In the genomic region with DNA sequence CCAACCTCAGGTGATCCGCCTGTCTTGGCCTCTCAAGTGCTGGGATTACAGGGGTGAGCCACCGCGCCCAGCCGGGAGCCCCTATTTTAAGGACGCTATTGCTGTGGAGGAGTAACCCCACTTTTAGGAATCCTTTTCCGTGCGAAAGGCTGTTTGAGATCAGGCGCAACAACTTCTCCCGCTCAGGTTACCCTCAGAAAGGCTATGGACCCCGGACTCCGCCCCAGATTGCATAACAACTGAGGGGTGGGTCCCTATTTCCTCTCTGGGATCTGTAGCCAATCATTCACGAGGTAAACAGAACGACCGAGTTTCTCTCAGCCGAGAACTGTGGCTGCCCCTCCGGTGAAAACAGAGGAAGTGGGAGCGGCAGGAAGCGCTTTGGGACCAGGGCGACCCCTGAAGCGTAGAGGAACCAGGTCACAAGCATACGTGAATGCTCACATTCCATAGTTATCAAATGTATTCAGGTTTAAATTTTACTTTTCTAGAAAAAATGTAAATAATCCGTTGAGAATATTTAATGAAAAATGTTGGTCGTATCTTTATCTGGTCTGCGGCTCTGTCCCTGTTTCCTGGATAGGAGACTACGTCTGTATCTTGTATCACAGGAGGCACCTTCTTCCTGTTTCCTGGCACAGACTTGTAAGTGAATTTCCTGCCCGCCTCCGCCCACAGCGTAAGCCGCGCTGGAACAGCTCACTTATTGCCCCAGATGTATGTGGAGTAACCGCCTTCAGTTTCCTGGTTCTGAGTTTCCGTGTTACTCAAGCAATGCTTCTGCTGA, we compare ENCODE assay signal across 1 cellular context.
A peak's percentile ranks its signal among the peaks of the same experiment; 100 is the strongest.
TF ChIP-seq lines count a peak whose summit lies in the region.

No MANE protein-coding gene starts in this region.

TF ChIP-seq in H1, 55 proteins besides CTCF, POLR2A, EP300 and RAD21:
- TF ChIP-seq SUZ12 (IDR thresholded peaks at IDR 0.05; ENCODE audit: low read length) (no peak), CREB1 (IDR thresholded peaks at IDR 0.05) (no peak), SP2 (IDR thresholded peaks at IDR 0.05; ENCODE audit: low read length) (no peak), BACH1 (IDR thresholded peaks at IDR 0.05; ENCODE audit: low read length) (0 out of 2 replicates have a peak, but pooled peaks have one; percentile 20), GTF2F1 (IDR thresholded peaks at IDR 0.05; ENCODE audit: borderline replicate concordance, low read depth, low read length) (no peak), ZNF274 (IDR thresholded peaks at IDR 0.05; ENCODE audit: borderline replicate concordance, extremely low read depth, low read length) (no peak), CEBPB (IDR thresholded peaks at IDR 0.05; ENCODE audit: low read depth, low read length) (peak; percentile 100), RFX5 (IDR thresholded peaks at IDR 0.05; ENCODE audit: borderline replicate concordance, low read depth, low read length) (0 out of 2 replicates have a peak, but pooled peaks have one; percentile 16), MAFK (IDR thresholded peaks at IDR 0.05; ENCODE audit: low read depth, low read length) (no peak), SP4 (IDR thresholded peaks at IDR 0.05; ENCODE audit: low read length) (no peak), CBX8 (IDR thresholded peaks at IDR 0.05; ENCODE audit: borderline replicate concordance, low read depth, low read length) (no peak), TAF1 (IDR thresholded peaks at IDR 0.05; ENCODE audit: low read depth, low read length) (peak; percentile 82), E2F6 (IDR thresholded peaks at IDR 0.05) (0 out of 2 replicates have a peak, but pooled peaks have one; percentile 22), TBP (IDR thresholded peaks at IDR 0.05; ENCODE audit: low read depth, low read length) (peak; percentile 79; the same call in 1 of the 2 replicates), NANOG (IDR thresholded peaks at IDR 0.05; ENCODE audit: insufficient read depth, low read depth, low read length, poor library complexity, severe bottlenecking) (no peak), TCF12 (IDR thresholded peaks at IDR 0.05; ENCODE audit: low read depth, low read length) (no peak), GABPA (IDR thresholded peaks at IDR 0.05; ENCODE audit: borderline replicate concordance, insufficient read depth, low read length) (no peak), SIRT6 (IDR thresholded peaks at IDR 0.05; ENCODE audit: low read length) (no peak), YY1 (IDR thresholded peaks at IDR 0.05; ENCODE audit: low read depth, low read length) (peak; percentile 30; the same call in 1 of the 2 replicates), TEAD4 (IDR thresholded peaks at IDR 0.05; ENCODE audit: low read depth, low read length) (no peak), SP1 (IDR thresholded peaks at IDR 0.05; ENCODE audit: low read depth, low read length) (0 out of 2 replicates have a peak, but pooled peaks have one; percentile 11), RNF2 (IDR thresholded peaks at IDR 0.05; ENCODE audit: borderline replicate concordance, low read depth, low read length, missing control alignments, poor library complexity, severe bottlenecking) (no peak), KDM5A (IDR thresholded peaks at IDR 0.05; ENCODE audit: low read length) (no peak), JUND (IDR thresholded peaks at IDR 0.05; ENCODE audit: low read length) (no peak), SIX5 (IDR thresholded peaks at IDR 0.05; ENCODE audit: low read depth, low read length) (no peak), CTBP2 (IDR thresholded peaks at IDR 0.05; ENCODE audit: borderline replicate concordance, insufficient read depth, insufficient read length, low read length) (no peak), EGR1 (IDR thresholded peaks at IDR 0.05; ENCODE audit: borderline replicate concordance, low read depth, low read length) (peak; percentile 38; the same call in 1 of the 2 replicates), SIN3A (conservative IDR thresholded peaks at IDR 0.05 in 1 of 2, IDR thresholded peaks at IDR 0.05 in 1 of 2; ENCODE audit: low read depth in 1 of 2, low read length in 2 of 2) (no peak), FOSL1 (IDR thresholded peaks at IDR 0.05; ENCODE audit: insufficient read depth, low read depth, low read length) (no peak), POLR2AphosphoS5 (IDR thresholded peaks at IDR 0.05; ENCODE audit: low read depth, low read length) (no peak; the same call in 1 of the 2 replicates), PHF8 (conservative IDR thresholded peaks at IDR 0.05; ENCODE audit: low read depth, low read length) (no peak), RXRA (IDR thresholded peaks at IDR 0.05; ENCODE audit: insufficient read depth, low read depth, low read length) (no peak)
- TF ChIP-seq, protein P1, sequence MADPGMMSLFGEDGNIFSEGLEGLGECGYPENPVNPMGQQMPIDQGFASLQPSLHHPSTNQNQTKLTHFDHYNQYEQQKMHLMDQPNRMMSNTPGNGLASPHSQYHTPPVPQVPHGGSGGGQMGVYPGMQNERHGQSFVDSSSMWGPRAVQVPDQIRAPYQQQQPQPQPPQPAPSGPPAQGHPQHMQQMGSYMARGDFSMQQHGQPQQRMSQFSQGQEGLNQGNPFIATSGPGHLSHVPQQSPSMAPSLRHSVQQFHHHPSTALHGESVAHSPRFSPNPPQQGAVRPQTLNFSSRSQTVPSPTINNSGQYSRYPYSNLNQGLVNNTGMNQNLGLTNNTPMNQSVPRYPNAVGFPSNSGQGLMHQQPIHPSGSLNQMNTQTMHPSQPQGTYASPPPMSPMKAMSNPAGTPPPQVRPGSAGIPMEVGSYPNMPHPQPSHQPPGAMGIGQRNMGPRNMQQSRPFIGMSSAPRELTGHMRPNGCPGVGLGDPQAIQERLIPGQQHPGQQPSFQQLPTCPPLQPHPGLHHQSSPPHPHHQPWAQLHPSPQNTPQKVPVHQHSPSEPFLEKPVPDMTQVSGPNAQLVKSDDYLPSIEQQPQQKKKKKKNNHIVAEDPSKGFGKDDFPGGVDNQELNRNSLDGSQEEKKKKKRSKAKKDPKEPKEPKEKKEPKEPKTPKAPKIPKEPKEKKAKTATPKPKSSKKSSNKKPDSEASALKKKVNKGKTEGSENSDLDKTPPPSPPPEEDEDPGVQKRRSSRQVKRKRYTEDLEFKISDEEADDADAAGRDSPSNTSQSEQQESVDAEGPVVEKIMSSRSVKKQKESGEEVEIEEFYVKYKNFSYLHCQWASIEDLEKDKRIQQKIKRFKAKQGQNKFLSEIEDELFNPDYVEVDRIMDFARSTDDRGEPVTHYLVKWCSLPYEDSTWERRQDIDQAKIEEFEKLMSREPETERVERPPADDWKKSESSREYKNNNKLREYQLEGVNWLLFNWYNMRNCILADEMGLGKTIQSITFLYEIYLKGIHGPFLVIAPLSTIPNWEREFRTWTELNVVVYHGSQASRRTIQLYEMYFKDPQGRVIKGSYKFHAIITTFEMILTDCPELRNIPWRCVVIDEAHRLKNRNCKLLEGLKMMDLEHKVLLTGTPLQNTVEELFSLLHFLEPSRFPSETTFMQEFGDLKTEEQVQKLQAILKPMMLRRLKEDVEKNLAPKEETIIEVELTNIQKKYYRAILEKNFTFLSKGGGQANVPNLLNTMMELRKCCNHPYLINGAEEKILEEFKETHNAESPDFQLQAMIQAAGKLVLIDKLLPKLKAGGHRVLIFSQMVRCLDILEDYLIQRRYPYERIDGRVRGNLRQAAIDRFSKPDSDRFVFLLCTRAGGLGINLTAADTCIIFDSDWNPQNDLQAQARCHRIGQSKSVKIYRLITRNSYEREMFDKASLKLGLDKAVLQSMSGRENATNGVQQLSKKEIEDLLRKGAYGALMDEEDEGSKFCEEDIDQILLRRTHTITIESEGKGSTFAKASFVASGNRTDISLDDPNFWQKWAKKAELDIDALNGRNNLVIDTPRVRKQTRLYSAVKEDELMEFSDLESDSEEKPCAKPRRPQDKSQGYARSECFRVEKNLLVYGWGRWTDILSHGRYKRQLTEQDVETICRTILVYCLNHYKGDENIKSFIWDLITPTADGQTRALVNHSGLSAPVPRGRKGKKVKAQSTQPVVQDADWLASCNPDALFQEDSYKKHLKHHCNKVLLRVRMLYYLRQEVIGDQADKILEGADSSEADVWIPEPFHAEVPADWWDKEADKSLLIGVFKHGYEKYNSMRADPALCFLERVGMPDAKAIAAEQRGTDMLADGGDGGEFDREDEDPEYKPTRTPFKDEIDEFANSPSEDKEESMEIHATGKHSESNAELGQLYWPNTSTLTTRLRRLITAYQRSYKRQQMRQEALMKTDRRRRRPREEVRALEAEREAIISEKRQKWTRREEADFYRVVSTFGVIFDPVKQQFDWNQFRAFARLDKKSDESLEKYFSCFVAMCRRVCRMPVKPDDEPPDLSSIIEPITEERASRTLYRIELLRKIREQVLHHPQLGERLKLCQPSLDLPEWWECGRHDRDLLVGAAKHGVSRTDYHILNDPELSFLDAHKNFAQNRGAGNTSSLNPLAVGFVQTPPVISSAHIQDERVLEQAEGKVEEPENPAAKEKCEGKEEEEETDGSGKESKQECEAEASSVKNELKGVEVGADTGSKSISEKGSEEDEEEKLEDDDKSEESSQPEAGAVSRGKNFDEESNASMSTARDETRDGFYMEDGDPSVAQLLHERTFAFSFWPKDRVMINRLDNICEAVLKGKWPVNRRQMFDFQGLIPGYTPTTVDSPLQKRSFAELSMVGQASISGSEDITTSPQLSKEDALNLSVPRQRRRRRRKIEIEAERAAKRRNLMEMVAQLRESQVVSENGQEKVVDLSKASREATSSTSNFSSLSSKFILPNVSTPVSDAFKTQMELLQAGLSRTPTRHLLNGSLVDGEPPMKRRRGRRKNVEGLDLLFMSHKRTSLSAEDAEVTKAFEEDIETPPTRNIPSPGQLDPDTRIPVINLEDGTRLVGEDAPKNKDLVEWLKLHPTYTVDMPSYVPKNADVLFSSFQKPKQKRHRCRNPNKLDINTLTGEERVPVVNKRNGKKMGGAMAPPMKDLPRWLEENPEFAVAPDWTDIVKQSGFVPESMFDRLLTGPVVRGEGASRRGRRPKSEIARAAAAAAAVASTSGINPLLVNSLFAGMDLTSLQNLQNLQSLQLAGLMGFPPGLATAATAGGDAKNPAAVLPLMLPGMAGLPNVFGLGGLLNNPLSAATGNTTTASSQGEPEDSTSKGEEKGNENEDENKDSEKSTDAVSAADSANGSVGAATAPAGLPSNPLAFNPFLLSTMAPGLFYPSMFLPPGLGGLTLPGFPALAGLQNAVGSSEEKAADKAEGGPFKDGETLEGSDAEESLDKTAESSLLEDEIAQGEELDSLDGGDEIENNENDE (IDR thresholded peaks at IDR 0.05; ENCODE audit: insufficient replicate concordance, low read length) = no peak
- TF ChIP-seq, protein P2, sequence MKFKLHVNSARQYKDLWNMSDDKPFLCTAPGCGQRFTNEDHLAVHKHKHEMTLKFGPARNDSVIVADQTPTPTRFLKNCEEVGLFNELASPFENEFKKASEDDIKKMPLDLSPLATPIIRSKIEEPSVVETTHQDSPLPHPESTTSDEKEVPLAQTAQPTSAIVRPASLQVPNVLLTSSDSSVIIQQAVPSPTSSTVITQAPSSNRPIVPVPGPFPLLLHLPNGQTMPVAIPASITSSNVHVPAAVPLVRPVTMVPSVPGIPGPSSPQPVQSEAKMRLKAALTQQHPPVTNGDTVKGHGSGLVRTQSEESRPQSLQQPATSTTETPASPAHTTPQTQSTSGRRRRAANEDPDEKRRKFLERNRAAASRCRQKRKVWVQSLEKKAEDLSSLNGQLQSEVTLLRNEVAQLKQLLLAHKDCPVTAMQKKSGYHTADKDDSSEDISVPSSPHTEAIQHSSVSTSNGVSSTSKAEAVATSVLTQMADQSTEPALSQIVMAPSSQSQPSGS (IDR thresholded peaks at IDR 0.05; ENCODE audit: low read length) = no peak
